In the genomic region with DNA sequence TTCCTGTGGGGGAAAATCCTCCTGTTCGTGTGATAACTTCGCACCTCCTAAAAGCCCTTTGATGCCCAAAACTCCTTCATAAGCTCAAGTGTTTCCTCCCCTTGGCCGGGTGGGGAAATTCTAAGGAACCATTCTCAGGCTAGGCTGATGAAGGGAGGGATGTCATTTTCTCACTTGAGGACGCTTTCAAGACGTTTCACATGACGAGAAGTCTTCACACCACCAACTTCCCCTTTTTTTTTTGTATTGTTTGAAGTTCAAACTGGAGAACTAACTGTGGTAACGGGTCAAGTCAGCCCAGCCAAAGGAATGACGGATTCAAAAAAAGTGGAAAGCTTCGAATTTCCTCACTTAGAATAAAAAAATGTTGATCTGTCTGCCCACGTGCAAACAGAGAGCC, we compare ENCODE assay signal across 1 cellular context.
TF ChIP-seq lines count a peak whose summit lies in the region.

No MANE protein-coding gene starts in this region.

TF ChIP-seq in K562, 482 proteins besides CTCF, POLR2A, EP300 and RAD21 (continued from another document):
- TF ChIP-seq ZNF408 (CRISPR knock-in tag; IDR thresholded peaks at IDR 0.05; ENCODE audit: low read depth) (no peak), ZNF561 (CRISPR knock-in tag; conservative IDR thresholded peaks at IDR 0.05) (no peak), ZNF134 (CRISPR knock-in tag; conservative IDR thresholded peaks at IDR 0.05) (peak; percentile 33; the same call in 1 of the 2 replicates), ZBTB8A (IDR thresholded peaks at IDR 0.05; ENCODE audit: partially characterized antibody) (no peak), BRF1 (IDR thresholded peaks at IDR 0.05; ENCODE audit: borderline replicate concordance, extremely low read depth, insufficient read length) (no peak), ELF2 (CRISPR knock-in tag; IDR thresholded peaks at IDR 0.05) (no peak), SREBF1 (IDR thresholded peaks at IDR 0.05; ENCODE audit: borderline replicate concordance, low read depth, low read length) (no peak), CREM (IDR thresholded peaks at IDR 0.05; ENCODE audit: low read depth) (0 out of 2 replicates have a peak, but pooled peaks have one; percentile 34), BMI1 (IDR thresholded peaks at IDR 0.05; ENCODE audit: low read length) (no peak), FOXA3 (CRISPR knock-in tag; conservative IDR thresholded peaks at IDR 0.05 in 1 of 2, IDR thresholded peaks at IDR 0.05 in 1 of 2) (no peak), TSC22D4 (tag; IDR thresholded peaks at IDR 0.05) (no peak), MXI1 (IDR thresholded peaks at IDR 0.05; ENCODE audit: low read depth, low read length) (no peak), ZNF184 (CRISPR knock-in tag; IDR thresholded peaks at IDR 0.05) (no peak), ARHGAP35 (IDR thresholded peaks at IDR 0.05; ENCODE audit: partially characterized antibody) (no peak), SNIP1 (IDR thresholded peaks at IDR 0.05; ENCODE audit: low read depth) (no peak), SNRNP70 (optimal IDR thresholded peaks at IDR 0.05; ENCODE audit: low read depth, low read length) (no peak), SP2 (IDR thresholded peaks at IDR 0.05; ENCODE audit: extremely low read depth, low read depth, low read length, poor library complexity, severe bottlenecking) (no peak), HDAC2 (IDR thresholded peaks at IDR 0.05) (no peak), NCOR1 (IDR thresholded peaks at IDR 0.05) (no peak), CEBPB (tag; IDR thresholded peaks at IDR 0.05) (no peak), ZNF140 (CRISPR knock-in tag; IDR thresholded peaks at IDR 0.05) (no peak), ZNF586 (CRISPR knock-in tag; conservative IDR thresholded peaks at IDR 0.05) (no peak), RFX7 (CRISPR knock-in tag; IDR thresholded peaks at IDR 0.05) (no peak), CTBP1 (IDR thresholded peaks at IDR 0.05; ENCODE audit: borderline replicate concordance) (0 out of 2 replicates have a peak, but pooled peaks have one; percentile 13), HDAC6 (IDR thresholded peaks at IDR 0.05; ENCODE audit: low read depth, low read length) (no peak), FOS (IDR thresholded peaks at IDR 0.05; ENCODE audit: extremely low read depth, insufficient read length) (no peak), FOXM1 (IDR thresholded peaks at IDR 0.05; ENCODE audit: low read depth) (peak; percentile 68; the same call in 1 of the 2 replicates), FOXM1 (CRISPR knock-in tag; IDR thresholded peaks at IDR 0.05; ENCODE audit: low read depth) (no peak)
- TF ChIP-seq, protein P1, sequence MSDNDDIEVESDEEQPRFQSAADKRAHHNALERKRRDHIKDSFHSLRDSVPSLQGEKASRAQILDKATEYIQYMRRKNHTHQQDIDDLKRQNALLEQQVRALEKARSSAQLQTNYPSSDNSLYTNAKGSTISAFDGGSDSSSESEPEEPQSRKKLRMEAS (CRISPR knock-in tag; IDR thresholded peaks at IDR 0.05): peak; percentile 27; the same call in 1 of the 2 replicates
- TF ChIP-seq, protein P2, sequence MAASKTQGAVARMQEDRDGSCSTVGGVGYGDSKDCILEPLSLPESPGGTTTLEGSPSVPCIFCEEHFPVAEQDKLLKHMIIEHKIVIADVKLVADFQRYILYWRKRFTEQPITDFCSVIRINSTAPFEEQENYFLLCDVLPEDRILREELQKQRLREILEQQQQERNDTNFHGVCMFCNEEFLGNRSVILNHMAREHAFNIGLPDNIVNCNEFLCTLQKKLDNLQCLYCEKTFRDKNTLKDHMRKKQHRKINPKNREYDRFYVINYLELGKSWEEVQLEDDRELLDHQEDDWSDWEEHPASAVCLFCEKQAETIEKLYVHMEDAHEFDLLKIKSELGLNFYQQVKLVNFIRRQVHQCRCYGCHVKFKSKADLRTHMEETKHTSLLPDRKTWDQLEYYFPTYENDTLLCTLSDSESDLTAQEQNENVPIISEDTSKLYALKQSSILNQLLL (CRISPR knock-in tag; IDR thresholded peaks at IDR 0.05; ENCODE audit: borderline replicate concordance): no peak
- TF ChIP-seq, protein P3, sequence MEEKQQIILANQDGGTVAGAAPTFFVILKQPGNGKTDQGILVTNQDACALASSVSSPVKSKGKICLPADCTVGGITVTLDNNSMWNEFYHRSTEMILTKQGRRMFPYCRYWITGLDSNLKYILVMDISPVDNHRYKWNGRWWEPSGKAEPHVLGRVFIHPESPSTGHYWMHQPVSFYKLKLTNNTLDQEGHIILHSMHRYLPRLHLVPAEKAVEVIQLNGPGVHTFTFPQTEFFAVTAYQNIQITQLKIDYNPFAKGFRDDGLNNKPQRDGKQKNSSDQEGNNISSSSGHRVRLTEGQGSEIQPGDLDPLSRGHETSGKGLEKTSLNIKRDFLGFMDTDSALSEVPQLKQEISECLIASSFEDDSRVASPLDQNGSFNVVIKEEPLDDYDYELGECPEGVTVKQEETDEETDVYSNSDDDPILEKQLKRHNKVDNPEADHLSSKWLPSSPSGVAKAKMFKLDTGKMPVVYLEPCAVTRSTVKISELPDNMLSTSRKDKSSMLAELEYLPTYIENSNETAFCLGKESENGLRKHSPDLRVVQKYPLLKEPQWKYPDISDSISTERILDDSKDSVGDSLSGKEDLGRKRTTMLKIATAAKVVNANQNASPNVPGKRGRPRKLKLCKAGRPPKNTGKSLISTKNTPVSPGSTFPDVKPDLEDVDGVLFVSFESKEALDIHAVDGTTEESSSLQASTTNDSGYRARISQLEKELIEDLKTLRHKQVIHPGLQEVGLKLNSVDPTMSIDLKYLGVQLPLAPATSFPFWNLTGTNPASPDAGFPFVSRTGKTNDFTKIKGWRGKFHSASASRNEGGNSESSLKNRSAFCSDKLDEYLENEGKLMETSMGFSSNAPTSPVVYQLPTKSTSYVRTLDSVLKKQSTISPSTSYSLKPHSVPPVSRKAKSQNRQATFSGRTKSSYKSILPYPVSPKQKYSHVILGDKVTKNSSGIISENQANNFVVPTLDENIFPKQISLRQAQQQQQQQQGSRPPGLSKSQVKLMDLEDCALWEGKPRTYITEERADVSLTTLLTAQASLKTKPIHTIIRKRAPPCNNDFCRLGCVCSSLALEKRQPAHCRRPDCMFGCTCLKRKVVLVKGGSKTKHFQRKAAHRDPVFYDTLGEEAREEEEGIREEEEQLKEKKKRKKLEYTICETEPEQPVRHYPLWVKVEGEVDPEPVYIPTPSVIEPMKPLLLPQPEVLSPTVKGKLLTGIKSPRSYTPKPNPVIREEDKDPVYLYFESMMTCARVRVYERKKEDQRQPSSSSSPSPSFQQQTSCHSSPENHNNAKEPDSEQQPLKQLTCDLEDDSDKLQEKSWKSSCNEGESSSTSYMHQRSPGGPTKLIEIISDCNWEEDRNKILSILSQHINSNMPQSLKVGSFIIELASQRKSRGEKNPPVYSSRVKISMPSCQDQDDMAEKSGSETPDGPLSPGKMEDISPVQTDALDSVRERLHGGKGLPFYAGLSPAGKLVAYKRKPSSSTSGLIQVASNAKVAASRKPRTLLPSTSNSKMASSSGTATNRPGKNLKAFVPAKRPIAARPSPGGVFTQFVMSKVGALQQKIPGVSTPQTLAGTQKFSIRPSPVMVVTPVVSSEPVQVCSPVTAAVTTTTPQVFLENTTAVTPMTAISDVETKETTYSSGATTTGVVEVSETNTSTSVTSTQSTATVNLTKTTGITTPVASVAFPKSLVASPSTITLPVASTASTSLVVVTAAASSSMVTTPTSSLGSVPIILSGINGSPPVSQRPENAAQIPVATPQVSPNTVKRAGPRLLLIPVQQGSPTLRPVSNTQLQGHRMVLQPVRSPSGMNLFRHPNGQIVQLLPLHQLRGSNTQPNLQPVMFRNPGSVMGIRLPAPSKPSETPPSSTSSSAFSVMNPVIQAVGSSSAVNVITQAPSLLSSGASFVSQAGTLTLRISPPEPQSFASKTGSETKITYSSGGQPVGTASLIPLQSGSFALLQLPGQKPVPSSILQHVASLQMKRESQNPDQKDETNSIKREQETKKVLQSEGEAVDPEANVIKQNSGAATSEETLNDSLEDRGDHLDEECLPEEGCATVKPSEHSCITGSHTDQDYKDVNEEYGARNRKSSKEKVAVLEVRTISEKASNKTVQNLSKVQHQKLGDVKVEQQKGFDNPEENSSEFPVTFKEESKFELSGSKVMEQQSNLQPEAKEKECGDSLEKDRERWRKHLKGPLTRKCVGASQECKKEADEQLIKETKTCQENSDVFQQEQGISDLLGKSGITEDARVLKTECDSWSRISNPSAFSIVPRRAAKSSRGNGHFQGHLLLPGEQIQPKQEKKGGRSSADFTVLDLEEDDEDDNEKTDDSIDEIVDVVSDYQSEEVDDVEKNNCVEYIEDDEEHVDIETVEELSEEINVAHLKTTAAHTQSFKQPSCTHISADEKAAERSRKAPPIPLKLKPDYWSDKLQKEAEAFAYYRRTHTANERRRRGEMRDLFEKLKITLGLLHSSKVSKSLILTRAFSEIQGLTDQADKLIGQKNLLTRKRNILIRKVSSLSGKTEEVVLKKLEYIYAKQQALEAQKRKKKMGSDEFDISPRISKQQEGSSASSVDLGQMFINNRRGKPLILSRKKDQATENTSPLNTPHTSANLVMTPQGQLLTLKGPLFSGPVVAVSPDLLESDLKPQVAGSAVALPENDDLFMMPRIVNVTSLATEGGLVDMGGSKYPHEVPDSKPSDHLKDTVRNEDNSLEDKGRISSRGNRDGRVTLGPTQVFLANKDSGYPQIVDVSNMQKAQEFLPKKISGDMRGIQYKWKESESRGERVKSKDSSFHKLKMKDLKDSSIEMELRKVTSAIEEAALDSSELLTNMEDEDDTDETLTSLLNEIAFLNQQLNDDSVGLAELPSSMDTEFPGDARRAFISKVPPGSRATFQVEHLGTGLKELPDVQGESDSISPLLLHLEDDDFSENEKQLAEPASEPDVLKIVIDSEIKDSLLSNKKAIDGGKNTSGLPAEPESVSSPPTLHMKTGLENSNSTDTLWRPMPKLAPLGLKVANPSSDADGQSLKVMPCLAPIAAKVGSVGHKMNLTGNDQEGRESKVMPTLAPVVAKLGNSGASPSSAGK (IDR thresholded peaks at IDR 0.05): 0 out of 2 replicates have a peak, but pooled peaks have one; percentile 34
